32 cellular contexts compared by ENCODE assay signal in the genomic region with DNA sequence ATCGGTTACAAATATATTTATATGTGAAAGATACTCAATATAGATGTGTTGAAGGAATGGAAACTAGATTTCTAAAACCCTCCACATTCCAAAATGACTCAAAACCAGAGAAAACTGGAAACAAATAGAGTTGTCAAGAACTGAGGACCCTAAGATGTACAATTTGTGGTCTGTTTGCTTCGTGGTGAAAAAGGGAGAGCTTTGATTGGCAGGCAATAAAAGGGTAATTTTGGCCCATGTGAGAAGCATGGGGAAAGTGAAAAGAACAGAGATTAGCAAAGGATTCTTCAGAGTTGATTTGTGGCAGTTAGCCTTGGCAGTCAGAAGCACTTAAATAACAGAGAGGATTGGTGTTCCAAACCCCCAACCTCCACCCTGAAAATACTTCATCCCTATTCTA. TPM values are rescaled to one million over a fixed set of nuclear protein-coding genes. Genes with fewer than 3 reads are reported as not detected.
"Had no signal": no experiment of that assay in that cellular context is flagged by ENCODE, and none has a peak within 500 bp of the region (broad histone marks: within the 10 kb centered on the region; RNA-seq: fewer than 3 reads in every experiment).

No MANE protein-coding gene starts in this region.

- H3K4me1 ChIP-seq: adrenal gland, breast epithelium, colonic mucosa had no signal

- H3K27ac ChIP-seq: adrenal gland, ascending aorta, breast epithelium, cardiac muscle cell, colonic mucosa, epithelial cell of prostate, esophagus squamous epithelium, WERI-Rb-1 had no signal

- DNase-seq: activated B cell treated with CpG ODN at 0.5 μM for 24 hours; activated CD4-positive, alpha-beta memory T cell treated with anti-CD3 and anti-CD28 coated beads for 36 hours; activated CD4-positive, alpha-beta T cell treated with anti-CD3 and anti-CD28 coated beads for 36 hours; activated CD4-positive, alpha-beta T cell treated with anti-CD3 and anti-CD28 coated beads, Interleukin-2, amount 10 ng/mL, durations not matched to agents 24 days and 14 days; activated CD8-positive, alpha-beta memory T cell treated with anti-CD3 and anti-CD28 coated beads, Interleukin-2, amount 10 ng/mL, durations not matched to agents 7 days and 5 days; activated CD8-positive, alpha-beta memory T cell treated with anti-CD3 and anti-CD28 coated beads, Interleukin-2, amount 50 U/mL, for 4 hours; activated CD8-positive, alpha-beta T cell treated with anti-CD3 and anti-CD28 coated beads, Interleukin-2, amount 10 ng/mL, durations not matched to agents 7 days and 5 days; activated effector memory CD4-positive, alpha-beta T cell treated with anti-CD3 and anti-CD28 coated beads, Interleukin-2, amount 50 U/mL, for 16 hours; activated naive CD4-positive, alpha-beta T cell treated with anti-CD3 and anti-CD28 coated beads for 36 hours; activated naive CD8-positive, alpha-beta T cell treated with anti-CD3 and anti-CD28 coated beads for 36 hours; activated naive CD8-positive, alpha-beta T cell treated with anti-CD3 and anti-CD28 coated beads, Interleukin-2, amount 50 U/mL, for 24 hours; activated T-cell treated with anti-CD3 and anti-CD28 coated beads, Interleukin-2, amount 50 U/mL, for 1 hour; activated T-cell treated with anti-CD3 and anti-CD28 coated beads, Interleukin-2, amount 50 U/mL, for 48 hours; adrenal gland; central memory CD4-positive, alpha-beta T cell; cerebellar nuclear complex; colonic mucosa; effector CD8-positive, alpha-beta T cell; esophagus squamous epithelium; head of caudate nucleus; T-helper 1 cell; T-helper 17 cell; T1000; WERI-Rb-1 had no signal

- H3K27me3 ChIP-seq: adrenal gland, ascending aorta, breast epithelium, cardiac muscle cell, colonic mucosa, esophagus squamous epithelium had no signal

- H3K4me3 ChIP-seq: adrenal gland, ascending aorta, breast epithelium, cardiac muscle cell, colonic mucosa, esophagus squamous epithelium had no signal

- ATAC-seq: activated CD4-positive, alpha-beta T cell treated with anti-CD3 and anti-CD28 coated beads for 36 hours; activated CD4-positive, CD25-positive, alpha-beta regulatory T cell treated with anti-CD3 and anti-CD28 coated beads, Interleukin-2, amount 50 U/mL, for 24 hours; activated CD8-positive, alpha-beta memory T cell treated with anti-CD3 and anti-CD28 coated beads, Interleukin-2, amount 10 ng/mL, durations not matched to agents 7 days and 5 days; activated CD8-positive, alpha-beta T cell treated with anti-CD3 and anti-CD28 coated beads, Interleukin-2, amount 10 ng/mL, durations not matched to agents 7 days and 5 days; activated naive CD8-positive, alpha-beta T cell treated with anti-CD3 and anti-CD28 coated beads, Interleukin-2, amount 50 U/mL, for 24 hours; T-helper 17 cell had no signal

- H3K9me3 ChIP-seq: adrenal gland, breast epithelium, colonic mucosa, esophagus squamous epithelium had no signal

- H3K36me3 ChIP-seq: adrenal gland, breast epithelium, cardiac muscle cell, colonic mucosa, esophagus squamous epithelium, WERI-Rb-1 had no signal

RNA-seq across cellular contexts. Expression of a gene that starts 37.1 kb away (rescaled TPM):
- total RNA-seq: activated B cell treated with CpG ODN at 0.5 μM for 24 hours; activated CD4-positive, alpha-beta memory T cell treated with anti-CD3 and anti-CD28 coated beads for 36 hours; activated CD4-positive, alpha-beta T cell treated with anti-CD3 and anti-CD28 coated beads for 36 hours; activated CD4-positive, alpha-beta T cell treated with anti-CD3 and anti-CD28 coated beads, Interleukin-2, amount 10 ng/mL, durations not matched to agents 24 days and 14 days; activated CD8-positive, alpha-beta memory T cell treated with anti-CD3 and anti-CD28 coated beads for 36 hours; activated CD8-positive, alpha-beta memory T cell treated with anti-CD3 and anti-CD28 coated beads, Interleukin-2, amount 10 ng/mL, durations not matched to agents 7 days and 5 days; activated CD8-positive, alpha-beta T cell treated with anti-CD3 and anti-CD28 coated beads, Interleukin-2, amount 10 ng/mL, durations not matched to agents 7 days and 5 days; activated naive CD4-positive, alpha-beta T cell treated with anti-CD3 and anti-CD28 coated beads for 36 hours; activated naive CD8-positive, alpha-beta T cell treated with anti-CD3 and anti-CD28 coated beads for 36 hours; activated T-helper 1 cell treated with anti-CD3 and anti-CD28 coated beads, Interleukin-12 subunit alpha, Interleukin-12 subunit beta, Interleukin-2, Interleukin-4 antibody, amounts not matched to agents 30 ng/mL and 10 ng/mL and 1 ng/mL, durations not matched to agents 14 hours and 24 hours and 36 hours; activated T-helper 2 cell treated with anti-CD3 and anti-CD28 coated beads, Interferon-gamma antibody, Interleukin-2, Interleukin-4, amounts not matched to agents 10 μg/mL and 5 μg/mL and 100 μg/mL, durations not matched to agents 14 hours and 24 hours and 36 hours; T-helper 17 cell had no signal
